In the genomic region with DNA sequence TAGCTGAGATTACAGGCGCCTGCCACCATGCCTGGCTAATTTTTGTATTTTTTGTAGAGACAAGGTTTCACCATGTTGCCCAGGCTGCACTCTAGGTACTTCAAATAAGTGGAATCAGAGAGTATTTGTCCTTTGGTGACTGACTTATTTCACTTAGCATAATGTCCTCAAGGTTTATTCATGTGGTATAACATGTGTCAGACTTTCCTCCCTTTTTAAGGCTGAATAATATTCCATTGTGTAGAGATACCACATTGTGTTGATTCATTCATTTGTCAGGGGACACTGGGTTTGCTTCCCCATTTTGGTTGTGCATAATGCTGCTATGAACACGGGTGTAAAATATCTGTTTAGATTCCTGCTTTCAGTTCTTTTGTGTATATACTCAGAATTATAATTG, we compare ENCODE assay signal across 13 cellular contexts. TPM values are rescaled to one million over a fixed set of nuclear protein-coding genes. Genes with fewer than 3 reads are reported as not detected.
DNase-seq lines count a peak whose midpoint lies in the region; ATAC-seq and TF ChIP-seq lines count a peak whose summit lies in the region.
"Had no signal": no experiment of that assay in that cellular context is flagged by ENCODE, and none has a peak within 500 bp of the region (broad histone marks: within the 10 kb centered on the region; RNA-seq: fewer than 3 reads in every experiment).

No MANE protein-coding gene starts in this region.

- intact Hi-C loops in activated CD4-positive, alpha-beta T cell treated with anti-CD3 and anti-CD28 coated beads for 36 hours (cut with DNase I, micrococcal nuclease), result loop anchor here (1.0 to 2.0 kb wide), 2 partner anchors 23 to 33 kb away; no protein-coding TSS in a partner anchor
- intact Hi-C loops in body of pancreas (cut with DNase I), result no loop called here
- intact Hi-C loops in uterus (cut with DNase I; ENCODE audit: low total_unique reads), result no loop called here

- H3K4me3 ChIP-seq in body of pancreas, result no peak overlapping the region
- no peak overlapping the region for H3K4me3 ChIP-seq in uterus
- H3K4me3 ChIP-seq: thoracic aorta had no signal

- no peaks in the 10 kb centered on the region for H3K27me3 Mint-ChIP-seq in activated CD4-positive, alpha-beta T cell treated with anti-CD3 and anti-CD28 coated beads for 36 hours

- peak overlapping the region; percentile 61 for H3K4me3 Mint-ChIP-seq in activated CD4-positive, alpha-beta T cell treated with anti-CD3 and anti-CD28 coated beads for 36 hours
- H3K4me3 Mint-ChIP-seq in stimulated activated effector memory CD8-positive, alpha-beta T cell treated with anti-CD3 and anti-CD28 coated beads, Interleukin-12 subunit alpha, Interleukin-12 subunit beta, amount 100 ng/mL, for 72 hours, result peak overlapping the region; percentile 39

- CTCF ChIA-PET in activated CD4-positive, alpha-beta T cell treated with anti-CD3 and anti-CD28 coated beads for 36 hours (lab: Charles Lee), result interaction anchor here (0.6 to 2.2 kb wide), 10 partner anchors 14 to 291 kb away, joined by 3 to 19 read pairs (median 5); a partner anchor contains a TSS

- peak; percentile 66 for ATAC-seq in activated CD4-positive, alpha-beta T cell treated with anti-CD3 and anti-CD28 coated beads for 36 hours
- ATAC-seq in HG03354 (IDR thresholded peaks at IDR 0.05; ENCODE audit: poor library complexity, severe bottlenecking, unreplicated experiment) (peak; percentile 16), body of pancreas (no peak)
- peak; percentile 67 for ATAC-seq in stimulated activated effector memory CD8-positive, alpha-beta T cell treated with anti-CD3 and anti-CD28 coated beads, Interleukin-12 subunit alpha, Interleukin-12 subunit beta, amount 100 ng/mL, for 72 hours

- peaks cover 8% of the 10 kb centered on the region for H3K4me1 ChIP-seq in body of pancreas
- H3K4me1 ChIP-seq in uterus, result peaks cover 0 to 6% of the 10 kb centered on the region in 2 donors

- TF ChIP-seq POLR2A in body of pancreas (IDR thresholded peaks at IDR 0.05) (no peak), uterus (IDR thresholded peaks at IDR 0.05) (no peak)

- peak overlapping the region; percentile 94 for H3K27ac Mint-ChIP-seq in activated CD4-positive, alpha-beta T cell treated with anti-CD3 and anti-CD28 coated beads for 36 hours
- peak overlapping the region; percentile 87 for H3K27ac Mint-ChIP-seq in stimulated activated effector memory CD8-positive, alpha-beta T cell treated with anti-CD3 and anti-CD28 coated beads, Interleukin-12 subunit alpha, Interleukin-12 subunit beta, amount 100 ng/mL, for 72 hours

- H3K36me3 ChIP-seq in body of pancreas (replicated peaks in 1 of 2; ENCODE audit: insufficient read depth in 1 of 2, low read depth in 2 of 2) (no peaks in the 10 kb centered on the region), uterus (no peaks in the 10 kb centered on the region)
- H3K36me3 ChIP-seq: thoracic aorta had no signal

- no peaks in the 10 kb centered on the region for H3K9me3 Mint-ChIP-seq in activated CD4-positive, alpha-beta T cell treated with anti-CD3 and anti-CD28 coated beads for 36 hours (ENCODE audit: low read depth)
- no peaks in the 10 kb centered on the region for H3K9me3 Mint-ChIP-seq in stimulated activated effector memory CD8-positive, alpha-beta T cell treated with anti-CD3 and anti-CD28 coated beads, Interleukin-12 subunit alpha, Interleukin-12 subunit beta, amount 100 ng/mL, for 72 hours

- H3K9me3 ChIP-seq in body of pancreas (no peaks in the 10 kb centered on the region), uterus (no peaks in the 10 kb centered on the region)
- H3K9me3 ChIP-seq: thoracic aorta had no signal

- no peak for TF ChIP-seq CTCF in body of pancreas (IDR thresholded peaks at IDR 0.05)
- no peak for TF ChIP-seq CTCF in uterus (IDR thresholded peaks at IDR 0.05)

- POLR2A ChIA-PET in activated CD4-positive, alpha-beta T cell treated with anti-CD3 and anti-CD28 coated beads for 36 hours (lab: Charles Lee), result interaction anchor here (0.6 to 1.4 kb wide), 2 partner anchors 33 to 267 kb away, joined by 3 to 12 read pairs; no protein-coding TSS in a partner anchor

- H3K27me3 ChIP-seq in body of pancreas (no peaks in the 10 kb centered on the region), uterus (no peaks in the 10 kb centered on the region)

- DNase-seq in activated CD4-positive, alpha-beta T cell treated with anti-CD3 and anti-CD28 coated beads for 36 hours, result no peak
- DNase-seq in activated CD4-positive, alpha-beta T cell treated with anti-CD3 and anti-CD28 coated beads, Interleukin-2, amount 50 U/mL, for 48 hours, result no peak
- DNase-seq in body of pancreas, result no peak
- no peak for DNase-seq in stimulated activated effector memory CD8-positive, alpha-beta T cell treated with anti-CD3 and anti-CD28 coated beads, Interleukin-12 subunit alpha, Interleukin-12 subunit beta, amount 100 ng/mL, for 72 hours (ENCODE audit: low spot score in 2 of 2)
- DNase-seq in NK-92 (lab: John Stamatoyannopoulos, UW; ENCODE audit: unreplicated experiment), result no peak
- DNase-seq in NCI-H2081 (lab: John Stamatoyannopoulos, UW), result no peak
- DNase-seq in uterus, result no peak
- DNase-seq: DND-41, midbrain, NCI-H187 had no signal

- H3K27ac ChIP-seq in body of pancreas, result peak overlapping the region in 3 of 4 donors; percentile 30 to 57 (median 44)
- peak overlapping the region in 1 of 2 donors; percentile 41 for H3K27ac ChIP-seq in uterus
- H3K27ac ChIP-seq: epithelial cell of prostate, thoracic aorta had no signal

- WGBS in body of pancreas, 2 donors, result 50 to 64% methylated on average over 2 of the region's 2 CpGs

- H3K4me1 Mint-ChIP-seq in activated CD4-positive, alpha-beta T cell treated with anti-CD3 and anti-CD28 coated beads for 36 hours, result peaks cover 61% of the 10 kb centered on the region
- H3K4me1 Mint-ChIP-seq in stimulated activated effector memory CD8-positive, alpha-beta T cell treated with anti-CD3 and anti-CD28 coated beads, Interleukin-12 subunit alpha, Interleukin-12 subunit beta, amount 100 ng/mL, for 72 hours, result peaks cover 58% of the 10 kb centered on the region

- H3K36me3 Mint-ChIP-seq in activated CD4-positive, alpha-beta T cell treated with anti-CD3 and anti-CD28 coated beads for 36 hours (ENCODE audit: low read depth), result peaks cover 34% of the 10 kb centered on the region
- peaks cover 22% of the 10 kb centered on the region for H3K36me3 Mint-ChIP-seq in stimulated activated effector memory CD8-positive, alpha-beta T cell treated with anti-CD3 and anti-CD28 coated beads, Interleukin-12 subunit alpha, Interleukin-12 subunit beta, amount 100 ng/mL, for 72 hours

RNA-seq across cellular contexts. Expression of a gene that starts 34.9 kb away (rescaled TPM):
- 10 to 100 TPM; 13.1 to 14.0 TPM for total RNA-seq in activated CD4-positive, alpha-beta T cell treated with anti-CD3 and anti-CD28 coated beads for 36 hours
- total RNA-seq in body of pancreas, result 10 to 100 TPM in 1 of 2 donors, 1 to 10 TPM in 1; 5.9 to 13.5 TPM
- total RNA-seq in uterus, result 10 to 100 TPM in 3 of 4 donors, 1 to 10 TPM in 1; 9.7 to 28.2 (median 17.1) TPM

Comparison
In these comparisons a context has a peak if more than half of its experiments do, and no peak if none do; other contexts are left out.
1. intact Hi-C loops: an anchor here in activated CD4-positive, alpha-beta T cell treated with anti-CD3 and anti-CD28 coated beads for 36 hours (1.0 to 2.0 kb wide); none called in body of pancreas and uterus.